1 cellular context compared by ENCODE assay signal in genomic region chr1:240739754-240740153, GRCh38.
TF ChIP-seq lines count a peak whose summit lies in the region.

No MANE protein-coding gene starts in this region.

TF ChIP-seq in IMR-90, 13 proteins besides CTCF, POLR2A, EP300 and RAD21:
- TF ChIP-seq CHD1 (IDR thresholded peaks at IDR 0.05; ENCODE audit: low read depth, low read length) (no peak), FOS (IDR thresholded peaks at IDR 0.05; ENCODE audit: low read depth, low read length) (no peak), MAFK (IDR thresholded peaks at IDR 0.05; ENCODE audit: low read depth, low read length) (no peak), NFE2L2 (IDR thresholded peaks at IDR 0.05; ENCODE audit: low read depth, low read length) (no peak), MXI1 (IDR thresholded peaks at IDR 0.05; ENCODE audit: borderline replicate concordance, low read depth, low read length) (no peak), BHLHE40 (IDR thresholded peaks at IDR 0.05; ENCODE audit: low read depth, low read length) (no peak), CEBPB (IDR thresholded peaks at IDR 0.05; ENCODE audit: low read depth, low read length) (no peak), MAZ (IDR thresholded peaks at IDR 0.05; ENCODE audit: borderline replicate concordance, low read depth, low read length) (no peak), RFX5 (IDR thresholded peaks at IDR 0.05; ENCODE audit: low read depth, low read length) (no peak), ELK1 (IDR thresholded peaks at IDR 0.05; ENCODE audit: borderline replicate concordance, low read depth, low read length) (no peak), RCOR1 (IDR thresholded peaks at IDR 0.05; ENCODE audit: insufficient replicate concordance, low read length) (no peak), SMC3 (IDR thresholded peaks at IDR 0.05; ENCODE audit: low read depth, low read length) (no peak), USF2 (IDR thresholded peaks at IDR 0.05; ENCODE audit: low read depth, low read length) (no peak)
TF ChIP-seq in IMR-90: peak in this region for 0.
